8 cellular contexts compared by ENCODE assay signal in genomic region chr15:77420610-77421369, GRCh38. TPM values are rescaled to one million over a fixed set of nuclear protein-coding genes. Genes with fewer than 3 reads are reported as not detected.
DNase-seq lines count a peak whose midpoint lies in the region; ATAC-seq and TF ChIP-seq lines count a peak whose summit lies in the region.

HMG20A (plus strand) TSS chr15:77420888; CDS start chr15:77458408, 37,520 bp downstream.

- ATAC-seq in GM21619 (IDR thresholded peaks at IDR 0.05; ENCODE audit: unreplicated experiment), result peak; percentile 33
- ATAC-seq in natural killer cell, result peak; percentile 46 to 66 (median 53)

- H3K4me3 Mint-ChIP-seq in natural killer cell, result peak within 1 kb of the TSS; percentile 100
- peak within 1 kb of the TSS; percentile 98 for H3K4me3 Mint-ChIP-seq in stimulated activated naive CD8-positive, alpha-beta T cell treated with anti-CD3 and anti-CD28 coated beads, Interleukin-15, Interleukin-2, amounts not matched to agents 100 ng/mL and 50 ng/mL, for 24 hours

- TF ChIP-seq CTCF in fibroblast of mammary gland (conservative IDR thresholded peaks at IDR 0.05; ENCODE audit: control insufficient read depth, insufficient read depth, low read depth, low read length) (no peak), natural killer cell (IDR thresholded peaks at IDR 0.05) (no peak)

- H3K9me3 Mint-ChIP-seq in natural killer cell, result no peaks in the 10 kb centered on the region
- H3K9me3 Mint-ChIP-seq in stimulated activated naive CD8-positive, alpha-beta T cell treated with anti-CD3 and anti-CD28 coated beads, Interleukin-15, Interleukin-2, amounts not matched to agents 100 ng/mL and 50 ng/mL, for 24 hours, result no peaks in the 10 kb centered on the region

- intact Hi-C loops in natural killer cell (cut with micrococcal nuclease), result loop anchor here (5.0 kb wide), 1 partner anchor 233 kb away; no protein-coding TSS in a partner anchor

- peaks cover 50 to 61% of the 10 kb centered on the region in 2 donors for H3K4me1 Mint-ChIP-seq in natural killer cell
- peaks cover 68% of the 10 kb centered on the region for H3K4me1 Mint-ChIP-seq in stimulated activated naive CD8-positive, alpha-beta T cell treated with anti-CD3 and anti-CD28 coated beads, Interleukin-15, Interleukin-2, amounts not matched to agents 100 ng/mL and 50 ng/mL, for 24 hours (ENCODE audit: low read depth)

- peak within 1 kb of the TSS; percentile 98 to 99 for H3K27ac Mint-ChIP-seq in natural killer cell
- peak within 1 kb of the TSS; percentile 99 for H3K27ac Mint-ChIP-seq in stimulated activated naive CD8-positive, alpha-beta T cell treated with anti-CD3 and anti-CD28 coated beads, Interleukin-15, Interleukin-2, amounts not matched to agents 100 ng/mL and 50 ng/mL, for 24 hours

- peak; percentile 59 for DNase-seq in DMS153 (lab: John Stamatoyannopoulos, UW)
- peak; percentile 99 for DNase-seq in KBM-7
- DNase-seq in RPMI8226, result peak; percentile 86
- DNase-seq in activated T-helper 1 cell treated with anti-CD3 and anti-CD28 coated beads, Interleukin-2, amount 50 U/mL, for 16 hours (ENCODE audit: low read depth in 1 of 2, low spot score in 1 of 2), result peak; percentile 7 to 20
- peak; percentile 85 for DNase-seq in fibroblast of mammary gland (ENCODE audit: low read depth)
- peak; percentile 47 for DNase-seq in natural killer cell

- in situ Hi-C loops in KBM-7 (cut with MboI; ENCODE audit: low pct_unique_long_range_greater_than_20kb, low sequenced_read_pairs), result no loop called here

- peak within 1 kb of the TSS; percentile 95 for H3K4me3 ChIP-seq in fibroblast of mammary gland (ENCODE audit: control insufficient read depth, low read depth, low read length)

- no peaks in the 10 kb centered on the region for H3K27me3 Mint-ChIP-seq in natural killer cell (ENCODE audit: low read depth in 2 of 2)
- no peaks in the 10 kb centered on the region for H3K27me3 Mint-ChIP-seq in stimulated activated naive CD8-positive, alpha-beta T cell treated with anti-CD3 and anti-CD28 coated beads, Interleukin-15, Interleukin-2, amounts not matched to agents 100 ng/mL and 50 ng/mL, for 24 hours

- no peaks in the 10 kb centered on the region for H3K36me3 Mint-ChIP-seq in natural killer cell
- peaks cover 8% of the 10 kb centered on the region for H3K36me3 Mint-ChIP-seq in stimulated activated naive CD8-positive, alpha-beta T cell treated with anti-CD3 and anti-CD28 coated beads, Interleukin-15, Interleukin-2, amounts not matched to agents 100 ng/mL and 50 ng/mL, for 24 hours (ENCODE audit: low read depth)

RNA-seq across cellular contexts. Expression of gene HMG20A, which starts in this region (rescaled TPM):
- total RNA-seq in natural killer cell, result 10 to 100 TPM; 48.4 to 71.0 (median 53.9) TPM

Comparison
In these comparisons a context has a peak if more than half of its experiments do, and no peak if none do; other contexts are left out.
1. Peak in every context shown above with its lines: DNase-seq, ATAC-seq and H3K4me3 ChIP-seq.
2. DNase-seq: peak in every context shown above with its lines; median percentile 99 in KBM-7; 86 in RPMI8226; 85 in fibroblast of mammary gland; 59 in DMS153; 47 in natural killer cell; 14 in activated T-helper 1 cell treated with anti-CD3 and anti-CD28 coated beads, Interleukin-2, amount 50 U/mL, for 16 hours.